ENCODE assay signal across 1 cellular context in genomic region chr17:75707096-75707720, GRCh38.
TF ChIP-seq lines count a peak whose summit lies in the region.

No MANE protein-coding gene starts in this region.

TF ChIP-seq in IMR-90, 13 proteins besides CTCF, POLR2A, EP300 and RAD21 (continued from another document):
- no peak for TF ChIP-seq ELK1 (IDR thresholded peaks at IDR 0.05; ENCODE audit: borderline replicate concordance, low read depth, low read length)
- no peak for TF ChIP-seq MAZ (IDR thresholded peaks at IDR 0.05; ENCODE audit: borderline replicate concordance, low read depth, low read length)
- TF ChIP-seq NFE2L2 (IDR thresholded peaks at IDR 0.05; ENCODE audit: low read depth, low read length): no peak
- TF ChIP-seq CEBPB (IDR thresholded peaks at IDR 0.05; ENCODE audit: low read depth, low read length): no peak
- no peak for TF ChIP-seq RFX5 (IDR thresholded peaks at IDR 0.05; ENCODE audit: low read depth, low read length)
- TF ChIP-seq SMC3 (IDR thresholded peaks at IDR 0.05; ENCODE audit: low read depth, low read length): no peak
- no peak for TF ChIP-seq MAFK (IDR thresholded peaks at IDR 0.05; ENCODE audit: low read depth, low read length)
